13 cellular contexts compared by ENCODE assay signal in the genomic region with DNA sequence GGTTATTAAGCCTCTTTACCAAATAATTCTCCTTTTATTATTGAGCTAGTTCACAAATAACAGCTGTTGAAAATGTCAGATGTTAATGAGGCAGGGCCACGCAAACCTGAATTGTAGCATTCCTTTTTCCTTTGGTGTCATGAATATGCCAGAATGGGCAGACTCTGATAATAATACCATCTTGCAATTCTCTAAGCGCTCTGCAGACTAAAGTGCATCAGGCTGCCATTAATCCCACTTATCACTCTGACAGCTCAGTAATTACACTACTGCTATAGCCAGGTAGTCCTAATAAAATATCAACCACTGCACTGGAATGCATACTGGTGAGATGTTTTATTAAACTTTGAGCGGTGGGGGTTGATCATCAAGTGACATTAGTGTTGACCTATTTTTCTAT.
"Had no signal": no experiment of that assay in that cellular context is flagged by ENCODE, and none has a peak within 500 bp of the region (broad histone marks: within the 10 kb centered on the region; RNA-seq: fewer than 3 reads in every experiment).

No MANE protein-coding gene starts in this region.

- DNase-seq: activated B cell treated with CpG ODN at 0.5 μM for 24 hours; activated CD4-positive, alpha-beta T cell treated with anti-CD3 and anti-CD28 coated beads, Interleukin-2, amount 10 ng/mL, durations not matched to agents 24 days and 14 days; activated naive CD4-positive, alpha-beta T cell; heart left ventricle; kidney glomerular epithelial cell; lower lobe of right lung; naive thymus-derived CD4-positive, alpha-beta T cell; posterior cingulate gyrus; spleen; stimulated activated CD4-positive, alpha-beta T cell treated with anti-CD3 and anti-CD28 coated beads, Interleukin-1b, Interleukin-23, amount 100 ng/mL, for 48 hours; T-helper 2 cell; tibial artery had no signal

- ATAC-seq: heart left ventricle; lower lobe of right lung; naive thymus-derived CD4-positive, alpha-beta T cell; stimulated activated memory B cell treated with anti-CD40 and anti-IgM and Interleukin-4, amounts not matched to agents 10 μg/mL and 1 μg/mL and 100 μg/mL, for 72 hours had no signal
